ENCODE assay signal across 8 cellular contexts in the genomic region with DNA sequence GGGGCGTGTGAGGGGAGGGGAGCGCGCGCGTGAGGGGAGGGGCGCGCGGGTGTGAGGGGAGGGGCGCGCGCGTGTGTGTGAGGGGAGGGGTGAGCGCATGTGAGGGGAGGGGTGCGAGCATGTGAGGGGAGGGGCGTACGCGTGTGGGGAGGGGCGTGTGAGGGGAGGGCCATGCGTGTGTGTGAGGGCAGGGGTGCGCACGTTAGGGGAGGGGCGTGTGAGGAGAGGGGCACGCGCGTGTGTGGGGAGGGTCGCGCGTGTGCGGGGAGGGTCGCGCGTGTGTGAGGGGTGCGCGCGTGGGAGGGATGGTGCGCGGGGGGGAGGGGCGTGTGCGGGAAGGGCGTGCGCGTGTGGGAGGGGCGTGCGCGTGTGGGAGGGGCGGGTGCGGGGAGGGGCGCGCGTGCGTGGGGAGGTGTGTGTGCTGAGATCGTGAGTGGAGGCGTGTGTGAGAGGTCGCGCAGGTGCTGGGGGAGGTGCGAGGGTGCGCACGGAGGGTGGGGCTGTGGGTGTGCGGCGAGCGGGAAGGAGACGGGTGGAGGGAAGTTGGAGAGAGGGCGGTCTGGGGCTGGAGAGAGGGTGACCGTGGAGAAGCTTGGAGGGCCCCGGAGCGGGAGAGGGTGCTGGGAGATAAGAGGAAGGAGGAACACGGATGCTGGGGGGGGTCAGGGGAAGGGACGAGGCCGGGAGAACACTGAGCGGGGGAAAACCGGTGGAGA. TPM values are rescaled to one million over a fixed set of nuclear protein-coding genes. Genes with fewer than 3 reads are reported as not detected.
A peak's percentile ranks its signal among the peaks of the same experiment; 100 is the strongest.
DNase-seq lines count a peak whose midpoint lies in the region; ATAC-seq and TF ChIP-seq lines count a peak whose summit lies in the region.

No MANE protein-coding gene starts in this region.

- peak; percentile 65 for DNase-seq in COLO829 (ENCODE audit: low spot score)
- DNase-seq in HT-29 (ENCODE audit: low spot score), result peak; percentile 20
- DNase-seq in T-helper 2 cell, result peak in 4 of 5 experiments; percentile 53 to 76 (median 67)
- peak in 44 of 56 donors; percentile 22 to 97 (median 69) for DNase-seq in amygdala (lab: John Stamatoyannopoulos, UW)
- peak; percentile 78 to 91 (median 89) for DNase-seq in right cardiac atrium
- DNase-seq in psoas muscle, result peak; percentile 75 to 83
- DNase-seq in dermis blood vessel endothelial cell, result no peak

- intact Hi-C loops in right cardiac atrium (cut with DNase I) (loop anchor here in 2 of 4 donors (5.0 to 10.0 kb wide), 2 partner anchors 45 to 48 kb away; no protein-coding TSS in a partner anchor), psoas muscle (cut with DNase I) (loop anchor here (2.0 to 5.0 kb wide), 3 partner anchors 50 to 90 kb away; a partner anchor contains a TSS)

- H3K36me3 ChIP-seq in psoas muscle (ENCODE audit: insufficient read depth in 1 of 2, low read depth in 1 of 2), result peaks cover 0 to 32% of the 10 kb centered on the region in 2 donors

- H3K9me3 ChIP-seq in right cardiac atrium (ENCODE audit: control insufficient read depth, low read length) (no peaks in the 10 kb centered on the region), psoas muscle (no peaks in the 10 kb centered on the region)

- peak; percentile 70 to 73 for ATAC-seq in right cardiac atrium
- peak; percentile 56 to 67 (median 60) for ATAC-seq in psoas muscle
- ATAC-seq in GM21619 (IDR thresholded peaks at IDR 0.05; ENCODE audit: unreplicated experiment), result no peak

- H3K4me1 ChIP-seq in right cardiac atrium (ENCODE audit: control insufficient read depth, insufficient read depth, low read length) (peaks cover 5% of the 10 kb centered on the region), psoas muscle (peaks cover 17% of the 10 kb centered on the region)

- no peak for TF ChIP-seq CTCF in psoas muscle (IDR thresholded peaks at IDR 0.05)

- H3K4me3 ChIP-seq in right cardiac atrium (ENCODE audit: low read length) (peak overlapping the region; percentile 70), psoas muscle (peak overlapping the region; percentile 96)

- no peaks in the 10 kb centered on the region for H3K27me3 ChIP-seq in right cardiac atrium (ENCODE audit: control insufficient read depth, insufficient read depth)
- no peaks in the 10 kb centered on the region for H3K27me3 ChIP-seq in psoas muscle (ENCODE audit: insufficient read depth in 3 of 3, low read length in 2 of 3)

- H3K27ac ChIP-seq in right cardiac atrium (ENCODE audit: low read length) (peak overlapping the region; percentile 82), psoas muscle (peak overlapping the region; percentile 99)

- WGBS in right cardiac atrium, result under 1% methylated on average over 67 of the region's 71 CpGs
- 1 to 3% (median 2%) methylated on average over 26 to 60 of the region's 71 CpGs for WGBS in psoas muscle, 3 donors

RNA-seq across cellular contexts. Expression of a gene that starts 19.7 kb away (rescaled TPM):
- 18.1 and 19.8 TPM in 2 replicates for total RNA-seq in HT-29 (2014; rRNA removed; shearing (Covaris generic))
- total RNA-seq in right cardiac atrium (10 to 100 TPM; 57.5 to 91.3 (median 62.4) TPM), psoas muscle (10 to 100 TPM; 20.5 to 50.3 (median 34.8) TPM), dermis blood vessel endothelial cell (9.3 and 9.5 TPM in 2 replicates)
- polyA plus RNA-seq in right cardiac atrium (35.5 TPM), psoas muscle (10 to 100 TPM in 2 of 3 donors, 1 to 10 TPM in 1; 5.5 to 33.3 (median 27.1) TPM)
